Comparison of ENCODE assay signal across 1 cellular context in genomic region chr3:12470680-12471079, GRCh38.
TF ChIP-seq lines count a peak whose summit lies in the region.

No MANE protein-coding gene starts in this region.

TF ChIP-seq in A549, 52 proteins besides CTCF, POLR2A, EP300 and RAD21:
- TF ChIP-seq CHD4 (IDR thresholded peaks at IDR 0.05; ENCODE audit: borderline replicate concordance) (no peak), BHLHE40 (IDR thresholded peaks at IDR 0.05; ENCODE audit: low read depth, low read length) (no peak), JUNB (IDR thresholded peaks at IDR 0.05) (no peak), MAFK (IDR thresholded peaks at IDR 0.05; ENCODE audit: partially characterized antibody) (no peak), NPAS2 (CRISPR knock-in tag; IDR thresholded peaks at IDR 0.05; ENCODE audit: borderline replicate concordance) (no peak), POLR2AphosphoS2 (conservative IDR thresholded peaks at IDR 0.05; ENCODE audit: low read length) (no peak), NFE2L2 (conservative IDR thresholded peaks at IDR 0.05; ENCODE audit: low read length) (no peak), RNF2 (IDR thresholded peaks at IDR 0.05; ENCODE audit: borderline replicate concordance, low read depth) (no peak), MAZ (IDR thresholded peaks at IDR 0.05; ENCODE audit: borderline replicate concordance, low read depth, low read length) (no peak), PHF8 (IDR thresholded peaks at IDR 0.05; ENCODE audit: borderline replicate concordance, low read depth) (no peak)
- TF ChIP-seq, protein P1, sequence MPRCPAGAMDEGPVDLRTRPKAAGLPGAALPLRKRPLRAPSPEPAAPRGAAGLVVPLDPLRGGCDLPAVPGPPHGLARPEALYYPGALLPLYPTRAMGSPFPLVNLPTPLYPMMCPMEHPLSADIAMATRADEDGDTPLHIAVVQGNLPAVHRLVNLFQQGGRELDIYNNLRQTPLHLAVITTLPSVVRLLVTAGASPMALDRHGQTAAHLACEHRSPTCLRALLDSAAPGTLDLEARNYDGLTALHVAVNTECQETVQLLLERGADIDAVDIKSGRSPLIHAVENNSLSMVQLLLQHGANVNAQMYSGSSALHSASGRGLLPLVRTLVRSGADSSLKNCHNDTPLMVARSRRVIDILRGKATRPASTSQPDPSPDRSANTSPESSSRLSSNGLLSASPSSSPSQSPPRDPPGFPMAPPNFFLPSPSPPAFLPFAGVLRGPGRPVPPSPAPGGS (IDR thresholded peaks at IDR 0.05): no peak
